12 cellular contexts compared by ENCODE assay signal in the genomic region with DNA sequence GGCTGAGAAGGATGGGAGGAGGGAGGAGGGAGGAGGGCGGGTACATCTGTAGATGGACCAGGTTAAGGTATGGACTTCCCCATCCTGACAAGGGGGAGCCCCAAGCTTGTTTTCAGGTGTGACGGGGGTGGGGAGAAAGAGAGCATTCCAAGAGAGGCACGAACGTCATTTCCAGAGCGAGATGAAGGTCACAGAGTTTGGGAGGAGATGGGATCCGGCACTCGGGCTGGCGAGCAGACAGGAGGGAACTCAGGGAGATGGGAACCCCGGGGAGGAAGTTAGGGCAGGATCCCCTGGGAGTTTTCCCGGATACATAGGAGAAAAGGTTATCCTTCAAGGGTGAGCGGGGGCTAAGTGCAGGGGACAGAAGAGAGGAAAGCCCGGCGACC.
DNase-seq lines count a peak whose midpoint lies in the region; ATAC-seq, FAIRE-seq and TF ChIP-seq lines count a peak whose summit lies in the region.
"Had no signal": no experiment of that assay in that cellular context is flagged by ENCODE, and none has a peak within 500 bp of the region (broad histone marks: within the 10 kb centered on the region; RNA-seq: fewer than 3 reads in every experiment).

No MANE protein-coding gene starts in this region.

- WGBS in GM12878 (ENCODE audit: insufficient coverage, insufficient replicate concordance, low lambda C conversion rate, missing lambda C conversion rate) = 15% methylated on average over 12 of the region's 13 CpGs

- RAD21 ChIA-PET in GM12878 (lab: Charles Lee; ENCODE audit: unreplicated experiment) = interaction anchor here (1.0 to 2.8 kb wide), 7 partner anchors 22 to 118 kb away, joined by 3 to 10 read pairs (median 4); no protein-coding TSS in a partner anchor

- no peaks in the 10 kb centered on the region for H3K27me3 ChIP-seq in GM12878 (replicated peaks in 1 of 2; ENCODE audit: control insufficient read depth in 2 of 2, insufficient read depth in 2 of 2, low read length in 1 of 2)
- no peaks in the 10 kb centered on the region for H3K27me3 ChIP-seq in iPS-15b (ENCODE audit: control insufficient read depth, insufficient read depth, low read length)

- peak overlapping the region; percentile 55 for H3K4me2 ChIP-seq in GM12878 (ENCODE audit: control insufficient read depth, insufficient read depth)

- TF ChIP-seq RAD21 in GM12878 (IDR thresholded peaks at IDR 0.05; ENCODE audit: insufficient read depth, low read depth, low read length) = no peak

- H3K9me3 ChIP-seq in ES-I3 (ENCODE audit: control insufficient read depth, insufficient read depth, low read length) (0 out of 2 replicates have a peak, but pooled peaks cover 2% of the 10 kb centered on the region), GM12878 (replicated peaks; ENCODE audit: control insufficient read depth, insufficient read depth, low read length) (no peaks in the 10 kb centered on the region; the same call in 1 of the 3 replicates), iPS-15b (ENCODE audit: control insufficient read depth, insufficient read depth, low read length) (no peaks in the 10 kb centered on the region)

- H3K36me3 ChIP-seq in ES-I3 (ENCODE audit: insufficient read depth, low read length) = no peaks in the 10 kb centered on the region
- H3K36me3 ChIP-seq in GM12878 (ENCODE audit: control insufficient read depth in 2 of 2, insufficient read depth in 2 of 2, low read length in 1 of 2) = peaks cover 0 to 1% of the 10 kb centered on the region in 2 experiments; a peak in 2 of 4 replicates
- H3K36me3 ChIP-seq in iPS-15b (ENCODE audit: control insufficient read depth, insufficient read depth, low read length) = no peaks in the 10 kb centered on the region

- TF ChIP-seq EP300 in GM12878 (IDR thresholded peaks at IDR 0.05; ENCODE audit: borderline replicate concordance in 1 of 2, control insufficient read depth in 1 of 2, low read depth in 2 of 2, low read length in 2 of 2) = no peak

- SMC1A ChIA-PET in GM12878 (lab: Charles Lee; ENCODE audit: uncharacterized antibody, unreplicated experiment) = interaction anchor here (0.6 to 6.7 kb wide), 5 partner anchors 13 to 119 kb away, joined by 3 to 37 read pairs (median 8); no protein-coding TSS in a partner anchor

- H3K79me2 ChIP-seq in GM12878 (ENCODE audit: control insufficient read depth, insufficient read depth, low read length) = peaks cover 14% of the 10 kb centered on the region

- no peak for TF ChIP-seq POLR2A in GM12878 (IDR thresholded peaks at IDR 0.05; ENCODE audit: low read depth, low read length)

- H3K4me1 ChIP-seq in ES-I3 (ENCODE audit: insufficient read depth, low read length) (peaks cover 61% of the 10 kb centered on the region), GM12878 (ENCODE audit: control insufficient read depth, insufficient read depth, low read length) (peaks cover 58% of the 10 kb centered on the region), iPS-15b (ENCODE audit: control insufficient read depth, insufficient read depth, low read length) (peaks cover 35% of the 10 kb centered on the region)

- ATAC-seq in GM12878 (peak; percentile 29), sciatic nerve (no peak), GM21367 (IDR thresholded peaks at IDR 0.05; ENCODE audit: unreplicated experiment) (no peak), GM19328 (IDR thresholded peaks at IDR 0.05; ENCODE audit: unreplicated experiment) (no peak)

- POLR2A ChIA-PET in GM12878 (lab: Charles Lee) = interaction anchor here (0.5 to 1.0 kb wide), 3 partner anchors 19 to 79 kb away, joined by 3 read pairs; no protein-coding TSS in a partner anchor

- no peaks in the 10 kb centered on the region for H4K20me1 ChIP-seq in GM12878 (ENCODE audit: control insufficient read depth, insufficient read depth)

- H3K27ac ChIP-seq in GM12878 (ENCODE audit: control insufficient read depth, insufficient read depth) = no peak overlapping the region

- no TSS peak for BruUV-seq in GM12878 (replicated peaks; lab: Mats Ljungman, UMichigan)

- intact Hi-C loops in GM12878 (cut with micrococcal nuclease; ENCODE audit: unreplicated experiment) = loop anchor here (10.0 kb wide), 1 partner anchor 299 kb away; no protein-coding TSS in a partner anchor
- intact Hi-C loops in sciatic nerve (cut with DNase I) = no loop called here

- DNase-seq in GM12878 (ENCODE audit: low read depth, low spot score) (no peak), sciatic nerve (ENCODE audit: low spot score) (peak; percentile 57), NCI-H128 (lab: John Stamatoyannopoulos, UW; ENCODE audit: unreplicated experiment) (no peak), GM03348 (ENCODE audit: low spot score) (no peak)
- DNase-seq: effector CD4-positive, alpha-beta T cell; NCI-H446 treated with DMSO at 0.1 percent for 48 hours; stimulated activated CD4-positive, alpha-beta T cell treated with anti-CD3 and anti-CD28 coated beads, Interleukin-4, amount 100 ng/mL, for 24 hours; SW 1271 had no signal

- in situ Hi-C loops in GM12878 (cut with MboI) = no loop called here

- H2AFZ ChIP-seq in GM12878 (ENCODE audit: control insufficient read depth, low read depth, low read length) = no peak overlapping the region

- TF ChIP-seq CTCF in GM12878 (IDR thresholded peaks at IDR 0.05 in 2 of 3, conservative IDR thresholded peaks at IDR 0.05 in 1 of 3; ENCODE audit: control insufficient read depth in 2 of 3, extremely low read depth in 1 of 3, insufficient read depth in 1 of 3, low read depth in 3 of 3, low read length in 3 of 3) = no peak

- no peak overlapping the region for H3K4me3 ChIP-seq in GM12878
- peak overlapping the region; percentile 35 for H3K4me3 ChIP-seq in iPS-15b (ENCODE audit: low read depth, low read length)

- CTCF ChIA-PET in GM12878 (lab: Yijun Ruan, JAX) = no interaction called here

- peak overlapping the region; percentile 45 for H3K9ac ChIP-seq in ES-I3 (ENCODE audit: low read depth, low read length)
- H3K9ac ChIP-seq in GM12878 (ENCODE audit: control insufficient read depth, insufficient read depth, low read length) = no peak overlapping the region; the same call in 1 of the 2 replicates
- H3K9ac ChIP-seq in iPS-15b (ENCODE audit: low read depth, low read length) = peak overlapping the region; percentile 66

- no peak for FAIRE-seq in GM12878 (lab: Jason Lieb, UNC)

TF ChIP-seq in GM12878, 131 proteins besides CTCF, POLR2A, EP300 and RAD21:
- TF ChIP-seq IKZF1 (conservative IDR thresholded peaks at IDR 0.05) (peak; percentile 43), EED (IDR thresholded peaks at IDR 0.05; ENCODE audit: low read depth) (peak; percentile 74), ETV6 (conservative IDR thresholded peaks at IDR 0.05 in 1 of 2, IDR thresholded peaks at IDR 0.05 in 1 of 2; ENCODE audit: borderline replicate concordance in 1 of 2, low read depth in 1 of 2) (no peak), CREM (IDR thresholded peaks at IDR 0.05; ENCODE audit: low read depth) (peak; percentile 45; the same call in 1 of the 2 replicates), IKZF2 (IDR thresholded peaks at IDR 0.05) (peak; percentile 24 to 31; a peak in 1 of 4 replicates)
